Comparison of ENCODE assay signal across 9 cellular contexts in genomic region chr2:163345795-163346573, GRCh38.
A peak's percentile ranks its signal among the peaks of the same experiment; 100 is the strongest.
DNase-seq lines count a peak whose midpoint lies in the region; ATAC-seq and TF ChIP-seq lines count a peak whose summit lies in the region.
"Had no signal": no experiment of that assay in that cellular context is flagged by ENCODE, and none has a peak within 500 bp of the region (broad histone marks: within the 10 kb centered on the region; RNA-seq: fewer than 3 reads in every experiment).

No MANE protein-coding gene starts in this region.

- ATAC-seq in RWPE2 (ENCODE audit: low read depth) (peak; percentile 45; the same call in 2 of the 3 replicates), psoas muscle (peak in 1 of 4 donors; percentile 34)
- no peak for ATAC-seq in stimulated activated naive CD8-positive, alpha-beta T cell treated with anti-CD3 and anti-CD28 coated beads, Interleukin-15, Interleukin-2, amounts not matched to agents 100 U/mL and 50 U/mL, for 24 hours

- H3K4me3 ChIP-seq in MG63 (no peak overlapping the region), RWPE2 (ENCODE audit: severe bottlenecking) (no peak overlapping the region), fibroblast of lung (replicated peaks in 1 of 4; ENCODE audit: control extremely low read depth in 1 of 4, insufficient read depth in 1 of 4, low read depth in 3 of 4, low read length in 4 of 4) (no peak overlapping the region), psoas muscle (no peak overlapping the region)

- H3K79me2 ChIP-seq in fibroblast of lung (ENCODE audit: control insufficient read depth, insufficient read depth, low read length), result no peaks in the 10 kb centered on the region

- 13 to 24% (median 16%) methylated on average over 6 of the region's 6 CpGs for WGBS in psoas muscle, 3 donors

- H4K20me1 ChIP-seq in fibroblast of lung (ENCODE audit: control insufficient read depth, extremely low read depth, insufficient read depth, low read length), result no peaks in the 10 kb centered on the region

- H3K9ac ChIP-seq in fibroblast of lung (ENCODE audit: insufficient read depth, low read length), result no peak overlapping the region

- H3K9me3 Mint-ChIP-seq in activated CD4-positive, alpha-beta T cell treated with anti-CD3 and anti-CD28 coated beads, Interleukin-2, amount 10 ng/mL, durations not matched to agents 24 days and 14 days, result no peaks in the 10 kb centered on the region
- no peaks in the 10 kb centered on the region for H3K9me3 Mint-ChIP-seq in activated CD4-positive, alpha-beta T cell treated with anti-CD3 and anti-CD28 coated beads, Interleukin-2, amount 10 ng/mL, durations not matched to agents 7 days and 5 days
- H3K9me3 Mint-ChIP-seq: dendritic cell treated with granulocyte-macrophage colony-stimulating factor and Interleukin-4, amounts not matched to agents 40 ng/mL and 50 ng/mL, for 4 days had no signal

- TF ChIP-seq CTCF in RWPE2 (IDR thresholded peaks at IDR 0.05; ENCODE audit: poor library complexity, severe bottlenecking) (peak; percentile 88), fibroblast of lung (conservative IDR thresholded peaks at IDR 0.05 in 1 of 2, IDR thresholded peaks at IDR 0.05 in 1 of 2; ENCODE audit: low read depth in 1 of 2, low read length in 2 of 2) (peak; percentile 66 to 79), psoas muscle (IDR thresholded peaks at IDR 0.05) (peak; percentile 83)

- H3K9me3 ChIP-seq in MG63, result no peaks in the 10 kb centered on the region
- H3K9me3 ChIP-seq in RWPE2 (ENCODE audit: severe bottlenecking), result peaks cover 2% of the 10 kb centered on the region
- H3K9me3 ChIP-seq in fibroblast of lung (ENCODE audit: control insufficient read depth, insufficient read depth, low read depth, low read length), result no peaks in the 10 kb centered on the region
- H3K9me3 ChIP-seq in psoas muscle, result no peaks in the 10 kb centered on the region

- no peak overlapping the region for H3K27ac Mint-ChIP-seq in activated CD4-positive, alpha-beta T cell treated with anti-CD3 and anti-CD28 coated beads, Interleukin-2, amount 10 ng/mL, durations not matched to agents 24 days and 14 days
- no peak overlapping the region for H3K27ac Mint-ChIP-seq in activated CD4-positive, alpha-beta T cell treated with anti-CD3 and anti-CD28 coated beads, Interleukin-2, amount 10 ng/mL, durations not matched to agents 7 days and 5 days
- H3K27ac Mint-ChIP-seq: dendritic cell treated with granulocyte-macrophage colony-stimulating factor and Interleukin-4, amounts not matched to agents 40 ng/mL and 50 ng/mL, for 4 days had no signal

- peak; percentile 56 for DNase-seq in activated CD4-positive, alpha-beta T cell treated with anti-CD3 and anti-CD28 coated beads, Interleukin-2, amount 10 ng/mL, durations not matched to agents 24 days and 14 days
- DNase-seq in activated CD4-positive, alpha-beta T cell treated with anti-CD3 and anti-CD28 coated beads, Interleukin-2, amount 10 ng/mL, durations not matched to agents 7 days and 5 days, result no peak
- DNase-seq in HEK293T (ENCODE audit: extremely low spot score) (peak; percentile 31), MG63 (peak; percentile 2), RWPE2 (ENCODE audit: low spot score) (no peak), fibroblast of lung (ENCODE audit: low read depth in 2 of 2) (peak; percentile 45 to 66), psoas muscle (no peak)
- no peak for DNase-seq in stimulated activated naive CD8-positive, alpha-beta T cell treated with anti-CD3 and anti-CD28 coated beads, Interleukin-15, Interleukin-2, amounts not matched to agents 100 U/mL and 50 U/mL, for 24 hours

- H3K27ac ChIP-seq in RWPE2 (ENCODE audit: poor library complexity, severe bottlenecking) (no peak overlapping the region), fibroblast of lung (ENCODE audit: insufficient read depth, low read length) (no peak overlapping the region), psoas muscle (no peak overlapping the region)

- H3K4me1 Mint-ChIP-seq in activated CD4-positive, alpha-beta T cell treated with anti-CD3 and anti-CD28 coated beads, Interleukin-2, amount 10 ng/mL, durations not matched to agents 24 days and 14 days, result no peaks in the 10 kb centered on the region
- H3K4me1 Mint-ChIP-seq in activated CD4-positive, alpha-beta T cell treated with anti-CD3 and anti-CD28 coated beads, Interleukin-2, amount 10 ng/mL, durations not matched to agents 7 days and 5 days, result no peaks in the 10 kb centered on the region

- peak overlapping the region; percentile 54 for H3K4me2 ChIP-seq in fibroblast of lung (ENCODE audit: extremely low read depth, insufficient read depth, low read length)

- H3K27me3 ChIP-seq in MG63 (no peaks in the 10 kb centered on the region), RWPE2 (ENCODE audit: insufficient read depth, poor library complexity, severe bottlenecking) (no peaks in the 10 kb centered on the region), fibroblast of lung (ENCODE audit: control insufficient read depth, insufficient read depth, low read length) (no peaks in the 10 kb centered on the region), psoas muscle (ENCODE audit: insufficient read depth in 3 of 3, low read length in 2 of 3) (no peaks in the 10 kb centered on the region)

- CTCF ChIA-PET in activated CD4-positive, alpha-beta T cell treated with anti-CD3 and anti-CD28 coated beads, Interleukin-2, amount 10 ng/mL, durations not matched to agents 7 days and 5 days (lab: Charles Lee), result no interaction called here
- CTCF ChIA-PET in HEK293T (lab: Yijun Ruan, JAX), result interaction anchor here (0.6 to 1.1 kb wide), 5 partner anchors 8 to 1074 kb away, joined by 3 to 8 read pairs (median 3); no protein-coding TSS in a partner anchor

- H3K36me3 Mint-ChIP-seq in activated CD4-positive, alpha-beta T cell treated with anti-CD3 and anti-CD28 coated beads, Interleukin-2, amount 10 ng/mL, durations not matched to agents 24 days and 14 days (ENCODE audit: low read depth), result no peaks in the 10 kb centered on the region
- no peaks in the 10 kb centered on the region for H3K36me3 Mint-ChIP-seq in activated CD4-positive, alpha-beta T cell treated with anti-CD3 and anti-CD28 coated beads, Interleukin-2, amount 10 ng/mL, durations not matched to agents 7 days and 5 days (ENCODE audit: low read depth)

- H3K4me1 ChIP-seq in RWPE2 (ENCODE audit: insufficient read depth, poor library complexity, severe bottlenecking), result peaks cover 11% of the 10 kb centered on the region
- H3K4me1 ChIP-seq in fibroblast of lung (ENCODE audit: control insufficient read depth, extremely low read depth, insufficient read depth, low read length), result peaks cover 5% of the 10 kb centered on the region
- H3K4me1 ChIP-seq in psoas muscle, result peaks cover 2% of the 10 kb centered on the region

- POLR2A ChIA-PET in activated CD4-positive, alpha-beta T cell treated with anti-CD3 and anti-CD28 coated beads, Interleukin-2, amount 10 ng/mL, durations not matched to agents 7 days and 5 days (lab: Charles Lee), result no interaction called here
- POLR2A ChIA-PET in HEK293T (lab: Yijun Ruan, JAX), result no interaction called here

- peaks cover 19% of the 10 kb centered on the region for H3K27me3 Mint-ChIP-seq in activated CD4-positive, alpha-beta T cell treated with anti-CD3 and anti-CD28 coated beads, Interleukin-2, amount 10 ng/mL, durations not matched to agents 24 days and 14 days
- peaks cover 19% of the 10 kb centered on the region for H3K27me3 Mint-ChIP-seq in activated CD4-positive, alpha-beta T cell treated with anti-CD3 and anti-CD28 coated beads, Interleukin-2, amount 10 ng/mL, durations not matched to agents 7 days and 5 days
- H3K27me3 Mint-ChIP-seq: dendritic cell treated with granulocyte-macrophage colony-stimulating factor and Interleukin-4, amounts not matched to agents 40 ng/mL and 50 ng/mL, for 4 days had no signal

- H3K36me3 ChIP-seq in MG63, result no peaks in the 10 kb centered on the region
- no peaks in the 10 kb centered on the region for H3K36me3 ChIP-seq in RWPE2 (ENCODE audit: low read depth)
- H3K36me3 ChIP-seq in fibroblast of lung (ENCODE audit: control insufficient read depth, insufficient read depth, low read length), result no peaks in the 10 kb centered on the region
- no peaks in the 10 kb centered on the region for H3K36me3 ChIP-seq in psoas muscle (ENCODE audit: insufficient read depth in 1 of 2, low read depth in 1 of 2)

- H2AFZ ChIP-seq in fibroblast of lung (ENCODE audit: low read length), result peak overlapping the region; percentile 76

- intact Hi-C loops in activated CD4-positive, alpha-beta T cell treated with anti-CD3 and anti-CD28 coated beads, Interleukin-2, amount 10 ng/mL, durations not matched to agents 24 days and 14 days (cut with micrococcal nuclease), result no loop called here
- intact Hi-C loops in psoas muscle (cut with DNase I), result loop anchor here (5.0 to 10.0 kb wide), 4 partner anchors 119 to 719 kb away; partner anchors contain the start of gene FIGN (in 1 of the 2)

- no peak overlapping the region for H3K4me3 Mint-ChIP-seq in activated CD4-positive, alpha-beta T cell treated with anti-CD3 and anti-CD28 coated beads, Interleukin-2, amount 10 ng/mL, durations not matched to agents 24 days and 14 days
- H3K4me3 Mint-ChIP-seq in activated CD4-positive, alpha-beta T cell treated with anti-CD3 and anti-CD28 coated beads, Interleukin-2, amount 10 ng/mL, durations not matched to agents 7 days and 5 days, result no peak overlapping the region
- H3K4me3 Mint-ChIP-seq: dendritic cell treated with granulocyte-macrophage colony-stimulating factor and Interleukin-4, amounts not matched to agents 40 ng/mL and 50 ng/mL, for 4 days had no signal

TF ChIP-seq in HEK293T, 16 proteins besides CTCF, POLR2A, EP300 and RAD21:
- TF ChIP-seq ARNT (IDR thresholded peaks at IDR 0.05) (no peak), CTBP1 (IDR thresholded peaks at IDR 0.05; ENCODE audit: borderline replicate concordance) (no peak), ELF4 (IDR thresholded peaks at IDR 0.05) (no peak), PKNOX1 (IDR thresholded peaks at IDR 0.05) (peak; percentile 59), FOXA1 (IDR thresholded peaks at IDR 0.05) (no peak)

Comparison
In these comparisons a context has a peak if more than half of its experiments do, and no peak if none do; other contexts are left out.
1. DNase-seq: peak in activated CD4-positive, alpha-beta T cell treated with anti-CD3 and anti-CD28 coated beads, Interleukin-2, amount 10 ng/mL, durations not matched to agents 24 days and 14 days (single experiment), HEK293T (single experiment), MG63 (single experiment) and fibroblast of lung (2 of 2); none in activated CD4-positive, alpha-beta T cell treated with anti-CD3 and anti-CD28 coated beads, Interleukin-2, amount 10 ng/mL, durations not matched to agents 7 days and 5 days (single experiment), RWPE2 (single experiment), psoas muscle (0 of 2) and stimulated activated naive CD8-positive, alpha-beta T cell treated with anti-CD3 and anti-CD28 coated beads, Interleukin-15, Interleukin-2, amounts not matched to agents 100 U/mL and 50 U/mL, for 24 hours (single experiment).
2. Peak in every context shown above with its lines, with median percentiles within 50 percentile points of each other: CTCF ChIP-seq.